16 cellular contexts compared by ENCODE assay signal in genomic region chr3:140505876-140506275, GRCh38.
DNase-seq lines count a peak whose midpoint lies in the region; ATAC-seq and TF ChIP-seq lines count a peak whose summit lies in the region.
"Had no signal": no experiment of that assay in that cellular context is flagged by ENCODE, and none has a peak within 500 bp of the region (broad histone marks: within the 10 kb centered on the region; RNA-seq: fewer than 3 reads in every experiment).

No MANE protein-coding gene starts in this region.

- no peak overlapping the region for H3K9ac ChIP-seq in mesenchymal stem cell (ENCODE audit: low read length)
- no peak overlapping the region for H3K9ac ChIP-seq in smooth muscle cell (ENCODE audit: low read depth)
- H3K9ac ChIP-seq: GM23248 had no signal

- POLR2A ChIA-PET in activated CD4-positive, alpha-beta memory T cell treated with anti-CD3 and anti-CD28 coated beads, Interleukin-2, amount 10 ng/mL, durations not matched to agents 7 days and 5 days (lab: Charles Lee): no interaction called here

- WGBS in mesenchymal stem cell: 44% methylated on average over 2 of the region's 4 CpGs
- WGBS in smooth muscle cell (ENCODE audit: low lambda C conversion rate): 12% methylated on average over 4 of the region's 4 CpGs
- WGBS in esophagus squamous epithelium, 2 donors: 51 to 68% methylated on average over 4 of the region's 4 CpGs

- DNase-seq in GM23338 (ENCODE audit: low spot score) (no peak), NCI-H226 (peak; percentile 80), mesenchymal stem cell (no peak), smooth muscle cell (lab: John Stamatoyannopoulos, UW; ENCODE audit: unreplicated experiment) (no peak), AG08395 (ENCODE audit: low spot score) (no peak), esophagus squamous epithelium (lab: John Stamatoyannopoulos, UW) (no peak)
- DNase-seq in activated CD4-positive, alpha-beta memory T cell treated with anti-CD3 and anti-CD28 coated beads, Interleukin-2, amount 10 ng/mL, durations not matched to agents 7 days and 5 days: no peak
- DNase-seq: CD4-positive, CD25-positive, alpha-beta regulatory T cell; GM23248; KG1; NCI-H1694 treated with DMSO at 0.1 percent for 48 hours; NCI-H2081 treated with DMSO at 0.1 percent for 48 hours; NCI-H446; Right ventricle myocardium superior had no signal

- H4K20me1 ChIP-seq in GM23338 (replicated peaks; ENCODE audit: insufficient read depth) (no peaks in the 10 kb centered on the region), smooth muscle cell (ENCODE audit: low read depth) (no peaks in the 10 kb centered on the region)

- no peak overlapping the region for H3K18ac ChIP-seq in mesenchymal stem cell (ENCODE audit: low read depth in 1 of 2, low read length in 2 of 2)

- no peak overlapping the region for H3K23ac ChIP-seq in mesenchymal stem cell (ENCODE audit: low read length in 2 of 2)

- H3K36me3 ChIP-seq in GM23338 (ENCODE audit: insufficient read depth) (no peaks in the 10 kb centered on the region), mesenchymal stem cell (ENCODE audit: control insufficient read depth in 1 of 2, insufficient read depth in 2 of 2, low read depth in 1 of 2, low read length in 2 of 2) (peaks cover 0 to 2% of the 10 kb centered on the region in 2 experiments), smooth muscle cell (ENCODE audit: low read depth) (no peaks in the 10 kb centered on the region), esophagus squamous epithelium (no peaks in the 10 kb centered on the region)

- H2AFZ ChIP-seq in GM23338 (peak overlapping the region; percentile 16; the same call in 1 of the 2 replicates), mesenchymal stem cell (ENCODE audit: low read depth, low read length) (no peak overlapping the region), smooth muscle cell (ENCODE audit: low read depth) (no peak overlapping the region)
- H2AFZ ChIP-seq: GM23248 had no signal

- no peak overlapping the region for H3K4me2 ChIP-seq in GM23338
- H3K4me2 ChIP-seq in mesenchymal stem cell (ENCODE audit: low read length, poor library complexity, severe bottlenecking): no peak overlapping the region
- H3K4me2 ChIP-seq in smooth muscle cell: peak overlapping the region; percentile 10
- H3K4me2 ChIP-seq: A549 had no signal

- H4K8ac ChIP-seq in mesenchymal stem cell (ENCODE audit: low read length): no peak overlapping the region

- H3K4me1 Mint-ChIP-seq in GM23338: peaks cover 54% of the 10 kb centered on the region
- no peaks in the 10 kb centered on the region for H3K4me1 Mint-ChIP-seq in activated CD4-positive, alpha-beta memory T cell treated with anti-CD3 and anti-CD28 coated beads, Interleukin-2, amount 10 ng/mL, durations not matched to agents 7 days and 5 days
- H3K4me1 Mint-ChIP-seq: CD4-positive, CD25-positive, alpha-beta regulatory T cell had no signal

- no peak overlapping the region for H2BK12ac ChIP-seq in mesenchymal stem cell (ENCODE audit: low read length in 2 of 2)

- intact Hi-C loops in esophagus squamous epithelium (cut with DNase I): no loop called here

- H3K36me3 Mint-ChIP-seq in GM23338 (ENCODE audit: low read depth): no peaks in the 10 kb centered on the region
- no peaks in the 10 kb centered on the region for H3K36me3 Mint-ChIP-seq in activated CD4-positive, alpha-beta memory T cell treated with anti-CD3 and anti-CD28 coated beads, Interleukin-2, amount 10 ng/mL, durations not matched to agents 7 days and 5 days (ENCODE audit: low read depth)
- H3K36me3 Mint-ChIP-seq: CD4-positive, CD25-positive, alpha-beta regulatory T cell had no signal

- CTCF ChIA-PET in activated CD4-positive, alpha-beta memory T cell treated with anti-CD3 and anti-CD28 coated beads, Interleukin-2, amount 10 ng/mL, durations not matched to agents 7 days and 5 days (lab: Charles Lee): no interaction called here

- no peak overlapping the region for H3K4me3 ChIP-seq in GM23338
- no peak overlapping the region for H3K4me3 ChIP-seq in mesenchymal stem cell (ENCODE audit: insufficient read depth in 1 of 2, low read depth in 1 of 2, low read length in 2 of 2)
- no peak overlapping the region for H3K4me3 ChIP-seq in smooth muscle cell
- no peak overlapping the region for H3K4me3 ChIP-seq in esophagus squamous epithelium
- H3K4me3 ChIP-seq: A549, GM23248 had no signal

- no peak for TF ChIP-seq POLR2A in esophagus squamous epithelium (IDR thresholded peaks at IDR 0.05)

- H3K27ac Mint-ChIP-seq in GM23338: no peak overlapping the region
- H3K27ac Mint-ChIP-seq in activated CD4-positive, alpha-beta memory T cell treated with anti-CD3 and anti-CD28 coated beads, Interleukin-2, amount 10 ng/mL, durations not matched to agents 7 days and 5 days: no peak overlapping the region
- H3K27ac Mint-ChIP-seq: CD4-positive, CD25-positive, alpha-beta regulatory T cell had no signal

- H2BK120ac ChIP-seq in mesenchymal stem cell (ENCODE audit: low read depth, low read length): no peak overlapping the region

- H3K27me3 Mint-ChIP-seq in GM23338 (ENCODE audit: insufficient read depth, low read depth, poor library complexity): peaks cover 10% of the 10 kb centered on the region
- H3K27me3 Mint-ChIP-seq in activated CD4-positive, alpha-beta memory T cell treated with anti-CD3 and anti-CD28 coated beads, Interleukin-2, amount 10 ng/mL, durations not matched to agents 7 days and 5 days: peaks cover 3% of the 10 kb centered on the region

- no peak overlapping the region for H4K91ac ChIP-seq in mesenchymal stem cell (ENCODE audit: low read length)

- H3K9me2 ChIP-seq in GM23338 (ENCODE audit: insufficient read depth): 0 out of 2 replicates have a peak, but pooled peaks cover 3% of the 10 kb centered on the region

- H2AK5ac ChIP-seq in mesenchymal stem cell (ENCODE audit: low read length, severe bottlenecking): peak overlapping the region; percentile 59

- H2BK15ac ChIP-seq in mesenchymal stem cell (ENCODE audit: low read depth, poor library complexity, severe bottlenecking): no peak overlapping the region

- no peaks in the 10 kb centered on the region for H3K9me3 ChIP-seq in mesenchymal stem cell (ENCODE audit: control insufficient read depth, low read length)
- no peaks in the 10 kb centered on the region for H3K9me3 ChIP-seq in smooth muscle cell (replicated peaks; ENCODE audit: low read depth)
- H3K9me3 ChIP-seq in esophagus squamous epithelium: no peaks in the 10 kb centered on the region
- H3K9me3 ChIP-seq: A549 had no signal

- ATAC-seq in GM23338: no peak
- ATAC-seq: A549, HCT116 had no signal

- no peaks in the 10 kb centered on the region for H3K9me3 Mint-ChIP-seq in GM23338
- no peaks in the 10 kb centered on the region for H3K9me3 Mint-ChIP-seq in activated CD4-positive, alpha-beta memory T cell treated with anti-CD3 and anti-CD28 coated beads, Interleukin-2, amount 10 ng/mL, durations not matched to agents 7 days and 5 days

- H3K79me1 ChIP-seq in mesenchymal stem cell (replicated peaks; ENCODE audit: low read length, poor library complexity, severe bottlenecking): no peaks in the 10 kb centered on the region

- H2BK5ac ChIP-seq in mesenchymal stem cell (ENCODE audit: low read depth, low read length, poor library complexity, severe bottlenecking): no peak overlapping the region

- H3K4ac ChIP-seq in mesenchymal stem cell (ENCODE audit: low read depth in 1 of 2, low read length in 2 of 2): no peak overlapping the region

- H3K27ac ChIP-seq in GM23338 (ENCODE audit: low read depth) (no peak overlapping the region), mesenchymal stem cell (ENCODE audit: low read length, poor library complexity, severe bottlenecking) (no peak overlapping the region), smooth muscle cell (ENCODE audit: low read depth) (no peak overlapping the region), esophagus squamous epithelium (no peak overlapping the region)
- H3K27ac ChIP-seq: A549, GM23248 had no signal

- H3F3A ChIP-seq in GM23338 (replicated peaks; ENCODE audit: low read depth) (peaks cover 6% of the 10 kb centered on the region; the same call in 1 of the 2 replicates), smooth muscle cell (ENCODE audit: low read depth) (no peaks in the 10 kb centered on the region)

- H3K79me2 ChIP-seq in GM23338 (replicated peaks; ENCODE audit: insufficient read depth) (no peaks in the 10 kb centered on the region), smooth muscle cell (ENCODE audit: low read depth) (no peaks in the 10 kb centered on the region)

- H3K14ac ChIP-seq in mesenchymal stem cell (ENCODE audit: low read length in 2 of 2): no peak overlapping the region

- no peaks in the 10 kb centered on the region for H3K27me3 ChIP-seq in GM23338 (ENCODE audit: insufficient read depth)
- H3K27me3 ChIP-seq in mesenchymal stem cell (ENCODE audit: control insufficient read depth in 1 of 2, insufficient read depth in 1 of 2, low read length in 2 of 2): peaks cover 0 to 10% of the 10 kb centered on the region in 2 experiments
- H3K27me3 ChIP-seq in smooth muscle cell (ENCODE audit: low read depth): no peaks in the 10 kb centered on the region
- H3K27me3 ChIP-seq in esophagus squamous epithelium: peaks cover 0 to 6% (median 0%) of the 10 kb centered on the region in 4 donors

- no peak overlapping the region for H3K4me3 Mint-ChIP-seq in GM23338
- H3K4me3 Mint-ChIP-seq in activated CD4-positive, alpha-beta memory T cell treated with anti-CD3 and anti-CD28 coated beads, Interleukin-2, amount 10 ng/mL, durations not matched to agents 7 days and 5 days: no peak overlapping the region
- H3K4me3 Mint-ChIP-seq: CD4-positive, CD25-positive, alpha-beta regulatory T cell had no signal

- TF ChIP-seq CTCF in GM23338 (conservative IDR thresholded peaks at IDR 0.05; ENCODE audit: low read depth in 2 of 2): no peak
- TF ChIP-seq CTCF in smooth muscle cell (IDR thresholded peaks at IDR 0.05; ENCODE audit: borderline replicate concordance, insufficient read depth, poor library complexity, severe bottlenecking): no peak
- no peak for TF ChIP-seq CTCF in esophagus squamous epithelium (IDR thresholded peaks at IDR 0.05)

- H3K4me1 ChIP-seq in GM23338 (ENCODE audit: insufficient read depth) (peaks cover 49% of the 10 kb centered on the region), mesenchymal stem cell (ENCODE audit: control insufficient read depth, insufficient read depth, low read depth, low read length) (peaks cover 6% of the 10 kb centered on the region), smooth muscle cell (ENCODE audit: low read depth) (peaks cover 13% of the 10 kb centered on the region), esophagus squamous epithelium (no peaks in the 10 kb centered on the region)
- H3K4me1 ChIP-seq: A549 had no signal
